Comparison of ENCODE assay signal across 20 cellular contexts in the genomic region with DNA sequence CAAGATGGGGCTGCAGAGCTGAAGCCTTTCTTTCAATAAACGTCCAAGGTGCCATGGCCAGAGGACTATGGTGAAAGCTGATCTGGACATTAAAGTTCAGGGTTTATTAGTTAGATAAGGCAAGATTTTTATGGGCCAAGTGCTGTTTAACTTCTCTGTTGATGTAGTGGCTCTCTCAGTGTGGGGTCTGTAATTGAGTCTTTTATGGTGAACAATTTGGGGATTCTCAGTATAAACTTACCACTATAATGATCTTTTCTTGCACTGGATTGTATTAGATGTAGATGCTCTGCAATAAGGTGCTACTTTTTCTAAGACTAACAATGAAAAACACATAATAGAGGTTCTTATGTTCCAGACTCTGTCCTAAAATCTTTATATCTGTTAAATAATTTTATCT.
"Had no signal": no experiment of that assay in that cellular context is flagged by ENCODE, and none has a peak within 500 bp of the region (broad histone marks: within the 10 kb centered on the region; RNA-seq: fewer than 3 reads in every experiment).

No MANE protein-coding gene starts in this region.

- H3K27ac ChIP-seq: left ventricle myocardium inferior, ovary, skin epidermis, tibial nerve, upper lobe of left lung, vagina had no signal

- H3K9me3 Mint-ChIP-seq: mesothelial cell of epicardium; stimulated activated naive B cell treated with anti-CD40 and anti-IgM and Interleukin-4, amounts not matched to agents 10 μg/mL and 1 μg/mL and 100 μg/mL, for 72 hours; stimulated activated naive CD8-positive, alpha-beta T cell treated with anti-CD3 and anti-CD28 coated beads, Interleukin-15, Interleukin-2, amounts not matched to agents 100 ng/mL and 50 ng/mL, for 24 hours had no signal

- H3K9me3 ChIP-seq: left ventricle myocardium inferior, ovary, tibial nerve, upper lobe of left lung, vagina had no signal

- ATAC-seq: natural killer cell; stimulated activated naive B cell treated with anti-CD40 and anti-IgM and Interleukin-4, amounts not matched to agents 10 μg/mL and 1 μg/mL and 100 μg/mL, for 72 hours had no signal

- H3K27me3 Mint-ChIP-seq: progenitor cell of endocrine pancreas; stimulated activated naive CD8-positive, alpha-beta T cell treated with anti-CD3 and anti-CD28 coated beads, Interleukin-15, Interleukin-2, amounts not matched to agents 100 ng/mL and 50 ng/mL, for 24 hours had no signal

- H3K36me3 ChIP-seq: left ventricle myocardium inferior, ovary, tibial nerve, upper lobe of left lung, vagina had no signal

- H3K4me3 ChIP-seq: left ventricle myocardium inferior, lung, ovary, skin epidermis, tibial nerve, upper lobe of left lung, vagina had no signal

- H3K4me1 ChIP-seq: upper lobe of left lung, vagina had no signal

- H3K4me1 Mint-ChIP-seq: naive B cell; natural killer cell; stimulated activated naive B cell treated with anti-CD40 and anti-IgM and Interleukin-4, amounts not matched to agents 10 μg/mL and 1 μg/mL and 100 μg/mL, for 72 hours had no signal

- H3K4me3 Mint-ChIP-seq: naive B cell; natural killer cell; stimulated activated naive B cell treated with anti-CD40 and anti-IgM and Interleukin-4, amounts not matched to agents 10 μg/mL and 1 μg/mL and 100 μg/mL, for 72 hours; stimulated activated naive CD8-positive, alpha-beta T cell treated with anti-CD3 and anti-CD28 coated beads, Interleukin-15, Interleukin-2, amounts not matched to agents 100 ng/mL and 50 ng/mL, for 24 hours had no signal

- H3K27ac Mint-ChIP-seq: naive B cell; natural killer cell; progenitor cell of endocrine pancreas; stimulated activated naive B cell treated with anti-CD40 and anti-IgM and Interleukin-4, amounts not matched to agents 10 μg/mL and 1 μg/mL and 100 μg/mL, for 72 hours; stimulated activated naive CD8-positive, alpha-beta T cell treated with anti-CD3 and anti-CD28 coated beads, Interleukin-15, Interleukin-2, amounts not matched to agents 100 ng/mL and 50 ng/mL, for 24 hours had no signal

- DNase-seq: islet precursor cell; left ventricle myocardium inferior; mesendoderm; naive B cell; natural killer cell; ovary; right cardiac atrium; stimulated activated CD4-positive, alpha-beta T cell treated with anti-CD3 and anti-CD28 coated beads, Interleukin-12 subunit alpha, Interleukin-12 subunit beta, amount 100 ng/mL, for 4 hours; stimulated activated CD4-positive, alpha-beta T cell treated with anti-CD3 and anti-CD28 coated beads, Interleukin-15, amount 100 ng/mL, for 24 hours; stimulated activated CD4-positive, alpha-beta T cell treated with anti-CD3 and anti-CD28 coated beads, Interleukin-2, amount 100 ng/mL, for 24 hours; stimulated activated CD4-positive, alpha-beta T cell treated with anti-CD3 and anti-CD28 coated beads, Interleukin-4, amount 100 ng/mL, for 1 hour; stimulated activated naive B cell treated with anti-CD40 and anti-IgM and Interleukin-4, amounts not matched to agents 10 μg/mL and 1 μg/mL and 100 μg/mL, for 72 hours; upper lobe of left lung had no signal

- H3K27me3 ChIP-seq: ovary, tibial nerve, upper lobe of left lung, vagina had no signal
